ENCODE assay signal across 8 cellular contexts in genomic region chr11:72721689-72722049, GRCh38. TPM values are rescaled to one million over a fixed set of nuclear protein-coding genes. Genes with fewer than 3 reads are reported as not detected.
DNase-seq lines count a peak whose midpoint lies in the region; ATAC-seq and TF ChIP-seq lines count a peak whose summit lies in the region.

No MANE protein-coding gene starts in this region.

- in situ Hi-C loops in brain microvascular endothelial cell (cut with HindIII; ENCODE audit: low pct_ligation_motif_present, low sequenced_read_pairs) = no loop called here

- no peaks in the 10 kb centered on the region for H4K20me1 ChIP-seq in SU-DHL-6 (ENCODE audit: low read depth, low read length)

- H3K4me2 ChIP-seq in SU-DHL-6 (ENCODE audit: low read depth, low read length, poor library complexity, severe bottlenecking) = peak overlapping the region; percentile 80

- peak overlapping the region; percentile 75 to 94 for H3K27ac Mint-ChIP-seq in stimulated activated naive CD8-positive, alpha-beta T cell treated with anti-CD3 and anti-CD28 coated beads, Interleukin-15, amount 100 ng/mL, for 72 hours

- peak; percentile 14 for DNase-seq in brain microvascular endothelial cell
- DNase-seq in lower lobe of right lung = peak; percentile 75
- DNase-seq in stimulated activated naive CD8-positive, alpha-beta T cell treated with anti-CD3 and anti-CD28 coated beads, Interleukin-15, amount 100 ng/mL, for 72 hours = peak; percentile 34 to 45
- no peak for DNase-seq in nucleus accumbens (lab: John Stamatoyannopoulos, UW)
- DNase-seq in NCI-H345 (lab: John Stamatoyannopoulos, UW) = no peak

- intact Hi-C loops in lower lobe of right lung (cut with DNase I) = no loop called here

- TF ChIP-seq CTCF in SU-DHL-6 (IDR thresholded peaks at IDR 0.05; ENCODE audit: insufficient read depth, low read length, poor library complexity, severe bottlenecking) (no peak), brain microvascular endothelial cell (IDR thresholded peaks at IDR 0.05; ENCODE audit: low read depth, low read length, missing control alignments) (no peak), lower lobe of right lung (IDR thresholded peaks at IDR 0.05) (no peak)

- peaks cover 88% of the 10 kb centered on the region for H3K4me1 ChIP-seq in lower lobe of right lung

- H3K27me3 ChIP-seq in SU-DHL-6 (ENCODE audit: low read length) (no peaks in the 10 kb centered on the region), brain microvascular endothelial cell (replicated peaks) (no peaks in the 10 kb centered on the region), lower lobe of right lung (ENCODE audit: low read depth) (no peaks in the 10 kb centered on the region)

- no peaks in the 10 kb centered on the region for H3K9me2 ChIP-seq in SU-DHL-6 (replicated peaks; ENCODE audit: insufficient read depth, low read length)

- no peaks in the 10 kb centered on the region for H3K27me3 Mint-ChIP-seq in stimulated activated naive CD8-positive, alpha-beta T cell treated with anti-CD3 and anti-CD28 coated beads, Interleukin-15, amount 100 ng/mL, for 72 hours

- H3K9me3 Mint-ChIP-seq in stimulated activated naive CD8-positive, alpha-beta T cell treated with anti-CD3 and anti-CD28 coated beads, Interleukin-15, amount 100 ng/mL, for 72 hours = no peaks in the 10 kb centered on the region

- H3K36me3 ChIP-seq in SU-DHL-6 (ENCODE audit: low read length) = no peaks in the 10 kb centered on the region
- H3K36me3 ChIP-seq in brain microvascular endothelial cell (replicated peaks) = no peaks in the 10 kb centered on the region
- H3K36me3 ChIP-seq in lower lobe of right lung = peaks cover 46% of the 10 kb centered on the region

- no peak overlapping the region for H2AFZ ChIP-seq in SU-DHL-6 (ENCODE audit: low read depth, low read length, severe bottlenecking)

- H3K4me3 Mint-ChIP-seq in stimulated activated naive CD8-positive, alpha-beta T cell treated with anti-CD3 and anti-CD28 coated beads, Interleukin-15, amount 100 ng/mL, for 72 hours = peak overlapping the region; percentile 90 to 100

- H3K4me3 ChIP-seq in SU-DHL-6 (ENCODE audit: insufficient read depth, low read length, poor library complexity, severe bottlenecking) = peak overlapping the region; percentile 67
- H3K4me3 ChIP-seq in brain microvascular endothelial cell (ENCODE audit: low read depth, low read length) = peak overlapping the region; percentile 61
- peak overlapping the region; percentile 79 for H3K4me3 ChIP-seq in lower lobe of right lung

- H3K9ac ChIP-seq in SU-DHL-6 (ENCODE audit: low read length) = peak overlapping the region; percentile 78

- H3K9me3 ChIP-seq in SU-DHL-6 (ENCODE audit: insufficient read depth, low read length) = no peaks in the 10 kb centered on the region
- no peaks in the 10 kb centered on the region for H3K9me3 ChIP-seq in lower lobe of right lung

- ATAC-seq in GM19397 (IDR thresholded peaks at IDR 0.05; ENCODE audit: unreplicated experiment) = peak; percentile 3
- peak; percentile 18 to 20 for ATAC-seq in lower lobe of right lung
- peak; percentile 41 for ATAC-seq in stimulated activated naive CD8-positive, alpha-beta T cell treated with anti-CD3 and anti-CD28 coated beads, Interleukin-15, amount 100 ng/mL, for 72 hours
- ATAC-seq in GM19035 (IDR thresholded peaks at IDR 0.05; ENCODE audit: unreplicated experiment) = no peak

- H3K27ac ChIP-seq in SU-DHL-6 (ENCODE audit: low read depth, low read length) = peak overlapping the region; percentile 69
- peak overlapping the region; percentile 65 for H3K27ac ChIP-seq in brain microvascular endothelial cell
- peak overlapping the region; percentile 90 for H3K27ac ChIP-seq in lower lobe of right lung

- peaks cover 70% of the 10 kb centered on the region for H3K4me1 Mint-ChIP-seq in stimulated activated naive CD8-positive, alpha-beta T cell treated with anti-CD3 and anti-CD28 coated beads, Interleukin-15, amount 100 ng/mL, for 72 hours

- H3F3A ChIP-seq in SU-DHL-6 (ENCODE audit: insufficient read depth) = no peaks in the 10 kb centered on the region

- H3K79me2 ChIP-seq in SU-DHL-6 (ENCODE audit: insufficient read depth, low read length) = peaks cover 49% of the 10 kb centered on the region

RNA-seq across cellular contexts. Expression of gene ARAP1, which starts 30.5 kb away (rescaled TPM):
- total RNA-seq in lower lobe of right lung = 276 TPM

RNA-seq across cellular contexts. Expression of gene PDE2A, which starts 47.4 kb away (rescaled TPM):
- total RNA-seq in lower lobe of right lung = 19.5 TPM

Comparison
In these comparisons a context has a peak if more than half of its experiments do, and no peak if none do; other contexts are left out.
1. DNase-seq: peak in brain microvascular endothelial cell (single experiment), lower lobe of right lung (single experiment) and stimulated activated naive CD8-positive, alpha-beta T cell treated with anti-CD3 and anti-CD28 coated beads, Interleukin-15, amount 100 ng/mL, for 72 hours (2 of 2); none in nucleus accumbens (0 of 56) and NCI-H345 (single experiment).
2. Peak in every context shown above with its lines, with median percentiles within 50 percentile points of each other: H3K27ac ChIP-seq and H3K4me3 ChIP-seq.